ENCODE assay signal across 8 cellular contexts in genomic region chr13:99501952-99502310, GRCh38. TPM values are rescaled to one million over a fixed set of nuclear protein-coding genes. Genes with fewer than 3 reads are reported as not detected.
DNase-seq lines count a peak whose midpoint lies in the region; ATAC-seq and TF ChIP-seq lines count a peak whose summit lies in the region.

No MANE protein-coding gene starts in this region.

- no peaks in the 10 kb centered on the region for H3K9me3 Mint-ChIP-seq in Caco-2 (ENCODE audit: unreplicated experiment)

- peak overlapping the region in 9 of 10 donors; percentile 79 to 95 (median 89) for H3K27ac ChIP-seq in heart right ventricle

- intact Hi-C loops in Caco-2 (cut with micrococcal nuclease; ENCODE audit: unreplicated experiment): loop anchor here (1.0 to 2.0 kb wide), 2 partner anchors 105 to 302 kb away; partner anchors contain the start of genes CLYBL and UBAC2
- intact Hi-C loops in heart right ventricle (cut with DNase I): loop anchor here in 3 of 10 donors (5.0 kb wide), 2 partner anchors 60 to 105 kb away; partner anchors contain the start of gene CLYBL (in 1 of the 3)

- no peaks in the 10 kb centered on the region for H3K27me3 Mint-ChIP-seq in Caco-2 (ENCODE audit: insufficient read depth, unreplicated experiment)

- CTCF ChIA-PET in Caco-2 (lab: Charles Lee): interaction anchor here (0.6 kb wide), 1 partner anchor 267 kb away, joined by 3 read pairs; no protein-coding TSS in a partner anchor

- WGBS in heart right ventricle, 2 donors: 0% methylated on average over 14 of the region's 14 CpGs

- peak overlapping the region; percentile 97 for H3K4me3 Mint-ChIP-seq in Caco-2 (ENCODE audit: unreplicated experiment)

- H3K36me3 ChIP-seq in Caco-2 (ENCODE audit: control insufficient read depth, insufficient read depth, low read length): no peaks in the 10 kb centered on the region
- peaks cover 4% of the 10 kb centered on the region for H3K36me3 ChIP-seq in MG63
- H3K36me3 ChIP-seq in heart right ventricle: no peaks in the 10 kb centered on the region

- BruUV-seq in Caco-2 (replicated peaks; lab: Mats Ljungman, UMichigan): no TSS peak

- H3K4me1 Mint-ChIP-seq in Caco-2 (ENCODE audit: low read depth, unreplicated experiment): peaks cover 36% of the 10 kb centered on the region

- POLR2A ChIA-PET in Caco-2 (lab: Charles Lee): no interaction called here

- H3K4me1 ChIP-seq in Caco-2: peaks cover 21% of the 10 kb centered on the region
- H3K4me1 ChIP-seq in heart right ventricle: peaks cover 3 to 87% (median 68%) of the 10 kb centered on the region in 9 donors

- H3K27ac Mint-ChIP-seq in Caco-2 (ENCODE audit: unreplicated experiment): peak overlapping the region; percentile 98

- H3K27me3 ChIP-seq in Caco-2 (replicated peaks; ENCODE audit: control insufficient read depth, insufficient read depth, low read length) (no peaks in the 10 kb centered on the region), MG63 (no peaks in the 10 kb centered on the region), heart right ventricle (no peaks in the 10 kb centered on the region)

- peaks cover 47% of the 10 kb centered on the region for H3K36me3 Mint-ChIP-seq in Caco-2 (ENCODE audit: insufficient read depth, unreplicated experiment)

- H3K4me3 ChIP-seq in Caco-2 (ENCODE audit: low read depth, low read length) (peak overlapping the region; percentile 48), MG63 (peak overlapping the region; percentile 84), heart right ventricle (peak overlapping the region; percentile 57 to 96 (median 88))

- H3K9me3 ChIP-seq in Caco-2: no peaks in the 10 kb centered on the region
- no peaks in the 10 kb centered on the region for H3K9me3 ChIP-seq in MG63
- H3K9me3 ChIP-seq in heart right ventricle: peaks cover 0 to 6% (median 0%) of the 10 kb centered on the region in 11 donors

- ATAC-seq in heart right ventricle (peak in 1 of 8 donors; percentile 2), HG03460 (IDR thresholded peaks at IDR 0.05; ENCODE audit: unreplicated experiment) (no peak)

- DNase-seq in Caco-2 (no peak), MG63 (no peak), heart right ventricle (no peak), renal cortical epithelial cell (ENCODE audit: low read depth) (peak; percentile 31), middle frontal gyrus (ENCODE audit: extremely low spot score, low spot score) (no peak), amniotic stem cell (lab: John Stamatoyannopoulos, UW) (no peak)
- peak; percentile 25 for DNase-seq in activated naive CD4-positive, alpha-beta T cell treated with Interleukin-2 at 50 U/mL for 16 hours

- TF ChIP-seq CTCF in Caco-2 (IDR thresholded peaks at IDR 0.05; ENCODE audit: insufficient read depth in 1 of 2, low read depth in 1 of 2, low read length in 1 of 2, severe bottlenecking in 1 of 2, unreplicated experiment in 1 of 2) (no peak), heart right ventricle (IDR thresholded peaks at IDR 0.05) (no peak)

RNA-seq across cellular contexts. Expression of gene TM9SF2, which starts 0.7 kb away (rescaled TPM):
- total RNA-seq in Caco-2 (2022) (154 and 155 TPM in 2 replicates), heart right ventricle (10 to 100 TPM; 51.7 to 78.8 (median 62.8) TPM), renal cortical epithelial cell (252 and 253 TPM in 2 replicates)
- total RNA-seq in MG63 (2014; rRNA removed; shearing (Covaris generic); ENCODE audit: low replicate concordance): 106 and 137 TPM in 2 replicates
- polyA plus RNA-seq in heart right ventricle: 10 to 100 TPM; 27.9 to 53.0 TPM

Comparison
In these comparisons a context has a peak if more than half of its experiments do, and no peak if none do; other contexts are left out.
1. DNase-seq: peak in activated naive CD4-positive, alpha-beta T cell treated with Interleukin-2 at 50 U/mL for 16 hours (single experiment) and renal cortical epithelial cell (single experiment); none in Caco-2 (0 of 2), MG63 (single experiment), heart right ventricle (0 of 2), middle frontal gyrus (single experiment) and amniotic stem cell (single experiment).
2. Peak in every context shown above with its lines, with median percentiles within 50 percentile points of each other: H3K4me3 ChIP-seq.